ENCODE assay signal across 1 cellular context in the genomic region with DNA sequence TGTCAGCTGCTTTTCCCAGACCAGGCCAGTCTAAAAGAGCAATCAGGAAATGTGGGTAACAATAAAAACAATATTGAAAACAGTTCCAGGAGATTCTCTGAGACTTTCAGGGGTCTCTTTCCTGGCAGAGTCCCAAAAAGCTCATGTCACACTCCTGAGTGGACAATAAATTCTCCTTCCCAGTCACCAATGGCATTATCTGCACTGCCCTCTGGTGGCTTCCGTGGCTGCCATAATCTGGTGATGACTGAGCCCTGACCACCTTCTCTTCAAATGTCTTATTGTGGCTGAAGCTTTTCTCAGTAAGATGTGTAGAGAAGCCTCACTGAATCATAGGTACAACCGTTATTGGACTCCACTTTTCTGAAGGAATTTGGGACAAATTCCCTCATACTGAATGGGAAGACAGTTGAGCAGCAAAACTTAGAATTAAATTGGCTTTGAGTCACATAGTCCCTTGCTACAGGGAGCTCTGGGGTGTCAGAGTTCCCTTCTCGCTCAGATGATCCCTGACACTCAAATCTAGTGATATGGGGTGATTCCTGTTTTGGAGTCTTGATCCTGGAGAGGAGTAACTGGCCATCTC.
TF ChIP-seq lines count a peak whose summit lies in the region.

No MANE protein-coding gene starts in this region.

TF ChIP-seq in GM12878, 131 proteins besides CTCF, POLR2A, EP300 and RAD21 (continued from another document):
- TF ChIP-seq SUPT20H (IDR thresholded peaks at IDR 0.05; ENCODE audit: borderline replicate concordance, control insufficient read depth, low read depth, low read length) (no peak), KAT2A (conservative IDR thresholded peaks at IDR 0.05; ENCODE audit: control insufficient read depth, low read depth, low read length) (no peak), BRCA1 (IDR thresholded peaks at IDR 0.05; ENCODE audit: low read depth, low read length) (no peak), NR2C2 (IDR thresholded peaks at IDR 0.05; ENCODE audit: borderline replicate concordance, control insufficient read depth, insufficient read length, low read depth) (no peak), MYB (IDR thresholded peaks at IDR 0.05; ENCODE audit: borderline replicate concordance, low read depth, low read length) (no peak), IKZF1 (conservative IDR thresholded peaks at IDR 0.05) (0 out of 2 replicates have a peak, but pooled peaks have one; percentile 11), MEF2A (IDR thresholded peaks at IDR 0.05; ENCODE audit: insufficient read depth, low read depth, low read length) (no peak), CEBPZ (IDR thresholded peaks at IDR 0.05; ENCODE audit: low read depth, low read length) (no peak), EED (IDR thresholded peaks at IDR 0.05; ENCODE audit: low read depth) (no peak), MYC (IDR thresholded peaks at IDR 0.05; ENCODE audit: insufficient read depth, insufficient read length, insufficient replicate concordance, low read length, severe bottlenecking) (no peak), SMC3 (IDR thresholded peaks at IDR 0.05; ENCODE audit: borderline replicate concordance, low read length) (peak; percentile 77), TBL1XR1 (IDR thresholded peaks at IDR 0.05; ENCODE audit: low read depth, low read length) (no peak), BACH1 (IDR thresholded peaks at IDR 0.05; ENCODE audit: borderline replicate concordance) (no peak), IRF5 (IDR thresholded peaks at IDR 0.05; ENCODE audit: borderline replicate concordance) (no peak), SIN3A (IDR thresholded peaks at IDR 0.05; ENCODE audit: low read depth, low read length) (no peak), CUX1 (IDR thresholded peaks at IDR 0.05; ENCODE audit: insufficient replicate concordance, low read depth, low read length) (no peak), CHD4 (IDR thresholded peaks at IDR 0.05) (no peak), YY1 (IDR thresholded peaks at IDR 0.05; ENCODE audit: low read depth, low read length) (peak; percentile 71), POU2F2 (IDR thresholded peaks at IDR 0.05; ENCODE audit: borderline replicate concordance, low read depth, low read length) (no peak), NFXL1 (IDR thresholded peaks at IDR 0.05; ENCODE audit: borderline replicate concordance) (no peak)
- TF ChIP-seq, protein P1, sequence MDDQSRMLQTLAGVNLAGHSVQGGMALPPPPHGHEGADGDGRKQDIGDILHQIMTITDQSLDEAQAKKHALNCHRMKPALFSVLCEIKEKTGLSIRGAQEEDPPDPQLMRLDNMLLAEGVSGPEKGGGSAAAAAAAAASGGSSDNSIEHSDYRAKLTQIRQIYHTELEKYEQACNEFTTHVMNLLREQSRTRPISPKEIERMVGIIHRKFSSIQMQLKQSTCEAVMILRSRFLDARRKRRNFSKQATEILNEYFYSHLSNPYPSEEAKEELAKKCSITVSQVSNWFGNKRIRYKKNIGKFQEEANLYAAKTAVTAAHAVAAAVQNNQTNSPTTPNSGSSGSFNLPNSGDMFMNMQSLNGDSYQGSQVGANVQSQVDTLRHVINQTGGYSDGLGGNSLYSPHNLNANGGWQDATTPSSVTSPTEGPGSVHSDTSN (IDR thresholded peaks at IDR 0.05; ENCODE audit: insufficient replicate concordance, low read depth, low read length): no peak
- TF ChIP-seq, protein P2, sequence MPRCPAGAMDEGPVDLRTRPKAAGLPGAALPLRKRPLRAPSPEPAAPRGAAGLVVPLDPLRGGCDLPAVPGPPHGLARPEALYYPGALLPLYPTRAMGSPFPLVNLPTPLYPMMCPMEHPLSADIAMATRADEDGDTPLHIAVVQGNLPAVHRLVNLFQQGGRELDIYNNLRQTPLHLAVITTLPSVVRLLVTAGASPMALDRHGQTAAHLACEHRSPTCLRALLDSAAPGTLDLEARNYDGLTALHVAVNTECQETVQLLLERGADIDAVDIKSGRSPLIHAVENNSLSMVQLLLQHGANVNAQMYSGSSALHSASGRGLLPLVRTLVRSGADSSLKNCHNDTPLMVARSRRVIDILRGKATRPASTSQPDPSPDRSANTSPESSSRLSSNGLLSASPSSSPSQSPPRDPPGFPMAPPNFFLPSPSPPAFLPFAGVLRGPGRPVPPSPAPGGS (IDR thresholded peaks at IDR 0.05; ENCODE audit: borderline replicate concordance, insufficient read depth, low read depth, low read length, poor library complexity, severe bottlenecking): no peak
- TF ChIP-seq, protein P3, sequence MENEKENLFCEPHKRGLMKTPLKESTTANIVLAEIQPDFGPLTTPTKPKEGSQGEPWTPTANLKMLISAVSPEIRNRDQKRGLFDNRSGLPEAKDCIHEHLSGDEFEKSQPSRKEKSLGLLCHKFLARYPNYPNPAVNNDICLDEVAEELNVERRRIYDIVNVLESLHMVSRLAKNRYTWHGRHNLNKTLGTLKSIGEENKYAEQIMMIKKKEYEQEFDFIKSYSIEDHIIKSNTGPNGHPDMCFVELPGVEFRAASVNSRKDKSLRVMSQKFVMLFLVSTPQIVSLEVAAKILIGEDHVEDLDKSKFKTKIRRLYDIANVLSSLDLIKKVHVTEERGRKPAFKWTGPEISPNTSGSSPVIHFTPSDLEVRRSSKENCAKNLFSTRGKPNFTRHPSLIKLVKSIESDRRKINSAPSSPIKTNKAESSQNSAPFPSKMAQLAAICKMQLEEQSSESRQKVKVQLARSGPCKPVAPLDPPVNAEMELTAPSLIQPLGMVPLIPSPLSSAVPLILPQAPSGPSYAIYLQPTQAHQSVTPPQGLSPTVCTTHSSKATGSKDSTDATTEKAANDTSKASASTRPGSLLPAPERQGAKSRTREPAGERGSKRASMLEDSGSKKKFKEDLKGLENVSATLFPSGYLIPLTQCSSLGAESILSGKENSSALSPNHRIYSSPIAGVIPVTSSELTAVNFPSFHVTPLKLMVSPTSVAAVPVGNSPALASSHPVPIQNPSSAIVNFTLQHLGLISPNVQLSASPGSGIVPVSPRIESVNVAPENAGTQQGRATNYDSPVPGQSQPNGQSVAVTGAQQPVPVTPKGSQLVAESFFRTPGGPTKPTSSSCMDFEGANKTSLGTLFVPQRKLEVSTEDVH (IDR thresholded peaks at IDR 0.05; ENCODE audit: low read depth, partially characterized antibody): no peak
